Comparison of ENCODE assay signal across 9 cellular contexts in genomic region chr11:130580372-130580771, GRCh38.
A peak's percentile ranks its signal among the peaks of the same experiment; 100 is the strongest.
DNase-seq lines count a peak whose midpoint lies in the region; ATAC-seq and TF ChIP-seq lines count a peak whose summit lies in the region.
"Had no signal": no experiment of that assay in that cellular context is flagged by ENCODE, and none has a peak within 500 bp of the region (broad histone marks: within the 10 kb centered on the region; RNA-seq: fewer than 3 reads in every experiment).

No MANE protein-coding gene starts in this region.

- DNase-seq in NCI-H345 (lab: John Stamatoyannopoulos, UW) (peak; percentile 45), NCI-H345 treated with DMSO at 0.1 percent for 48 hours (lab: John Stamatoyannopoulos, UW; ENCODE audit: unreplicated experiment) (no peak), cardiac fibroblast (ENCODE audit: low read depth in 2 of 2) (peak; percentile 82 to 96), left lung (no peak), uterus (peak; percentile 47 to 61), NCI-H1694 (lab: John Stamatoyannopoulos, UW) (no peak)
- DNase-seq: stimulated activated CD8-positive, alpha-beta memory T cell treated with anti-CD3 and anti-CD28 coated beads, Interleukin-4, amount 100 ng/mL, for 48 hours had no signal

- H3K9me3 Mint-ChIP-seq in activated T-helper 17 cell treated with anti-CD3 and anti-CD28 coated beads, Interleukin-2, amount 50 U/mL, for 72 hours: no peaks in the 10 kb centered on the region

- no peaks in the 10 kb centered on the region for H3K9me3 ChIP-seq in left lung
- H3K9me3 ChIP-seq in uterus: no peaks in the 10 kb centered on the region

- H3K27me3 Mint-ChIP-seq in activated T-helper 17 cell treated with anti-CD3 and anti-CD28 coated beads, Interleukin-2, amount 50 U/mL, for 72 hours: peaks cover 20% of the 10 kb centered on the region

- ATAC-seq in left lung (peak; percentile 51), GM19035 (IDR thresholded peaks at IDR 0.05; ENCODE audit: unreplicated experiment) (no peak)
- no peak for ATAC-seq in activated T-helper 17 cell treated with anti-CD3 and anti-CD28 coated beads, Interleukin-2, amount 50 U/mL, for 72 hours (replicated peaks)

- H3K36me3 Mint-ChIP-seq in activated T-helper 17 cell treated with anti-CD3 and anti-CD28 coated beads, Interleukin-2, amount 50 U/mL, for 72 hours (ENCODE audit: low read depth): no peaks in the 10 kb centered on the region

- no peaks in the 10 kb centered on the region for H3K4me1 Mint-ChIP-seq in activated T-helper 17 cell treated with anti-CD3 and anti-CD28 coated beads, Interleukin-2, amount 50 U/mL, for 72 hours

- H3K4me3 Mint-ChIP-seq in activated T-helper 17 cell treated with anti-CD3 and anti-CD28 coated beads, Interleukin-2, amount 50 U/mL, for 72 hours: no peak overlapping the region

- intact Hi-C loops in left lung (cut with DNase I) (no loop called here), uterus (cut with DNase I; ENCODE audit: low total_unique reads) (no loop called here)

- no peak overlapping the region for H3K27ac Mint-ChIP-seq in activated T-helper 17 cell treated with anti-CD3 and anti-CD28 coated beads, Interleukin-2, amount 50 U/mL, for 72 hours

- H3K4me3 ChIP-seq in cardiac fibroblast (replicated peaks in 1 of 2; ENCODE audit: low read depth in 2 of 2, low read length in 2 of 2) (no peak overlapping the region), left lung (no peak overlapping the region), uterus (no peak overlapping the region)

- no peaks in the 10 kb centered on the region for H3K4me1 ChIP-seq in left lung
- no peaks in the 10 kb centered on the region for H3K4me1 ChIP-seq in uterus

- H3K27ac ChIP-seq in left lung (peak overlapping the region in 1 of 2 donors; percentile 60), uterus (peak overlapping the region; percentile 49 to 57)

- TF ChIP-seq CTCF in cardiac fibroblast (IDR thresholded peaks at IDR 0.05; ENCODE audit: low read depth, low read length) (no peak), left lung (IDR thresholded peaks at IDR 0.05) (no peak), uterus (IDR thresholded peaks at IDR 0.05) (no peak)

- H3K36me3 ChIP-seq in left lung (no peaks in the 10 kb centered on the region), uterus (no peaks in the 10 kb centered on the region)

- no peak for TF ChIP-seq POLR2A in uterus (IDR thresholded peaks at IDR 0.05)

- H3K27me3 ChIP-seq in left lung: no peaks in the 10 kb centered on the region
- no peaks in the 10 kb centered on the region for H3K27me3 ChIP-seq in uterus

Comparison
In these comparisons a context has a peak if more than half of its experiments do, and no peak if none do; other contexts are left out.
1. DNase-seq: peak in NCI-H345 (single experiment), cardiac fibroblast (2 of 2) and uterus (2 of 2); none in NCI-H345 treated with DMSO at 0.1 percent for 48 hours (single experiment), left lung (0 of 2) and NCI-H1694 (single experiment).